ENCODE assay signal across 17 cellular contexts in the genomic region with DNA sequence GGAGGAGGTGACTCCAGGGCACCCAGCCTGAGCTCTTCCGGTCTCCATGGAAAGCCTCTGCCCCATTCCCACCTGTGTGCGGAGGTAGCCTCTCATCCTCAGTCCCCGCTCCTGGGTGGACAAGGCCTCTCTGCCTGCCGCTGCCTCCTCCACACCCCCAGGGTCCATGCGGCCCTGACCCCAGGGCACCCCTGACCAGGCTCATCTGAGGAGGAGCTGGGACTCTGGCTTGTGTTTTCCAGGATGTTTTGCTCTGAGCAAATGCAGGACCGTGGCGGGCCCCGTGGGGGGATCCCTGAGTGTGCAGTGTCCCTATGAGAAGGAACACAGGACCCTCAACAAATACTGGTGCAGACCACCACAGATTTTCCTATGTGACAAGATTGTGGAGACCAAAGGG. TPM values are rescaled to one million over a fixed set of nuclear protein-coding genes. Genes with fewer than 3 reads are reported as not detected.
DNase-seq lines count a peak whose midpoint lies in the region; ATAC-seq and TF ChIP-seq lines count a peak whose summit lies in the region.
"Had no signal": no experiment of that assay in that cellular context is flagged by ENCODE, and none has a peak within 500 bp of the region (broad histone marks: within the 10 kb centered on the region; RNA-seq: fewer than 3 reads in every experiment).

No MANE protein-coding gene starts in this region.

- H3K79me2 ChIP-seq in neural progenitor cell (ENCODE audit: low read depth), result no peaks in the 10 kb centered on the region

- no peak for TF ChIP-seq CTCF in chondrocyte (IDR thresholded peaks at IDR 0.05)
- no peak for TF ChIP-seq CTCF in neural progenitor cell (IDR thresholded peaks at IDR 0.05)

- DNase-seq in activated T-cell treated with anti-CD3 and anti-CD28 coated beads, Interleukin-2, amount 50 U/mL, for 4 hours, result no peak
- no peak for DNase-seq in activated T-cell treated with anti-CD3 and anti-CD28 coated beads, Interleukin-2, amount 50 U/mL, for 48 hours
- DNase-seq in chondrocyte (ENCODE audit: low spot score) (peak; percentile 78), neural progenitor cell (ENCODE audit: low spot score) (no peak), EL (no peak), NCI-H446 treated with DMSO at 0.1 percent for 48 hours (lab: John Stamatoyannopoulos, UW) (no peak)
- no peak for DNase-seq in activated T-helper 2 cell treated with anti-CD3 and anti-CD28 coated beads, Interferon-gamma antibody, Interleukin-2, Interleukin-4, amounts not matched to agents 10 μg/mL and 5 μg/mL and 100 μg/mL, durations not matched to agents 14 hours and 24 hours and 36 hours (ENCODE audit: low spot score)
- DNase-seq: HFFc6, KBM-7, NCI-H1092 treated with DMSO at 0.1 percent for 48 hours, NCI-H187, SHP77 treated with DMSO at 0.1 percent for 48 hours had no signal

- H3K9me3 Mint-ChIP-seq in activated T-cell treated with anti-CD3 and anti-CD28 coated beads, Interleukin-2, amount 50 U/mL, for 4 hours, result peaks cover 10% of the 10 kb centered on the region
- H3K9me3 Mint-ChIP-seq in chondrocyte (ENCODE audit: low read depth) (peaks cover 6% of the 10 kb centered on the region), neural progenitor cell (peaks cover 9% of the 10 kb centered on the region)
- peaks cover 22% of the 10 kb centered on the region for H3K9me3 Mint-ChIP-seq in activated T-helper 2 cell treated with anti-CD3 and anti-CD28 coated beads, Interferon-gamma antibody, Interleukin-2, Interleukin-4, amounts not matched to agents 10 μg/mL and 5 μg/mL and 100 μg/mL, durations not matched to agents 14 hours and 24 hours and 36 hours

- no peak overlapping the region for H3K4me2 ChIP-seq in neural progenitor cell
- H3K4me2 ChIP-seq: GM23338 had no signal

- intact Hi-C loops in activated T-helper 2 cell treated with anti-CD3 and anti-CD28 coated beads, Interferon-gamma antibody, Interleukin-2, Interleukin-4, amounts not matched to agents 10 μg/mL and 5 μg/mL and 100 μg/mL, durations not matched to agents 14 hours and 24 hours and 36 hours (cut with micrococcal nuclease), result no loop called here

- H2AFZ ChIP-seq in neural progenitor cell (replicated peaks), result no peak overlapping the region
- H2AFZ ChIP-seq: GM23338 had no signal

- H3K4me3 Mint-ChIP-seq in activated T-cell treated with anti-CD3 and anti-CD28 coated beads, Interleukin-2, amount 50 U/mL, for 4 hours, result peak overlapping the region; percentile 55
- H3K4me3 Mint-ChIP-seq in chondrocyte (ENCODE audit: unreplicated experiment), result no peak overlapping the region
- H3K4me3 Mint-ChIP-seq in neural progenitor cell, result no peak overlapping the region
- H3K4me3 Mint-ChIP-seq in activated T-helper 2 cell treated with anti-CD3 and anti-CD28 coated beads, Interferon-gamma antibody, Interleukin-2, Interleukin-4, amounts not matched to agents 10 μg/mL and 5 μg/mL and 100 μg/mL, durations not matched to agents 14 hours and 24 hours and 36 hours (ENCODE audit: low read depth), result no peak overlapping the region
- H3K4me3 Mint-ChIP-seq: CD14-positive monocyte, GM23338, HFFc6 had no signal

- H3K27me3 Mint-ChIP-seq in activated T-cell treated with anti-CD3 and anti-CD28 coated beads, Interleukin-2, amount 50 U/mL, for 4 hours (ENCODE audit: low read depth), result no peaks in the 10 kb centered on the region
- H3K27me3 Mint-ChIP-seq in chondrocyte (ENCODE audit: low read depth) (peaks cover 50% of the 10 kb centered on the region), neural progenitor cell (ENCODE audit: insufficient read depth, low read depth) (peaks cover 19% of the 10 kb centered on the region)
- no peaks in the 10 kb centered on the region for H3K27me3 Mint-ChIP-seq in activated T-helper 2 cell treated with anti-CD3 and anti-CD28 coated beads, Interferon-gamma antibody, Interleukin-2, Interleukin-4, amounts not matched to agents 10 μg/mL and 5 μg/mL and 100 μg/mL, durations not matched to agents 14 hours and 24 hours and 36 hours (ENCODE audit: low read depth)

- no peak overlapping the region for H3K9ac ChIP-seq in neural progenitor cell

- no peaks in the 10 kb centered on the region for H4K20me1 ChIP-seq in neural progenitor cell (ENCODE audit: low read depth)

- H3K27me3 ChIP-seq in neural progenitor cell, result no peaks in the 10 kb centered on the region

- H3K27ac Mint-ChIP-seq in chondrocyte (ENCODE audit: unreplicated experiment) (no peak overlapping the region), neural progenitor cell (peak overlapping the region; percentile 66)
- H3K27ac Mint-ChIP-seq in activated T-helper 2 cell treated with anti-CD3 and anti-CD28 coated beads, Interferon-gamma antibody, Interleukin-2, Interleukin-4, amounts not matched to agents 10 μg/mL and 5 μg/mL and 100 μg/mL, durations not matched to agents 14 hours and 24 hours and 36 hours, result no peak overlapping the region
- H3K27ac Mint-ChIP-seq: GM23338, HFFc6 had no signal

- H3K9me3 ChIP-seq in KOPT-K1 (ENCODE audit: insufficient read depth, low read length, poor library complexity, severe bottlenecking) (peaks cover 24% of the 10 kb centered on the region), neural progenitor cell (ENCODE audit: low read depth) (no peaks in the 10 kb centered on the region)

- peaks cover 63% of the 10 kb centered on the region for H3K4me1 Mint-ChIP-seq in activated T-cell treated with anti-CD3 and anti-CD28 coated beads, Interleukin-2, amount 50 U/mL, for 4 hours (ENCODE audit: low read depth)
- H3K4me1 Mint-ChIP-seq in chondrocyte (ENCODE audit: low read depth), result no peaks in the 10 kb centered on the region
- peaks cover 4% of the 10 kb centered on the region for H3K4me1 Mint-ChIP-seq in neural progenitor cell
- H3K4me1 Mint-ChIP-seq in activated T-helper 2 cell treated with anti-CD3 and anti-CD28 coated beads, Interferon-gamma antibody, Interleukin-2, Interleukin-4, amounts not matched to agents 10 μg/mL and 5 μg/mL and 100 μg/mL, durations not matched to agents 14 hours and 24 hours and 36 hours (ENCODE audit: low read depth), result peaks cover 47% of the 10 kb centered on the region

- no peak for ATAC-seq in activated T-cell treated with anti-CD3 and anti-CD28 coated beads, Interleukin-2, amount 50 U/mL, for 4 hours
- ATAC-seq: GM23338 had no signal

- peaks cover 27% of the 10 kb centered on the region for H3K36me3 ChIP-seq in KOPT-K1 (ENCODE audit: insufficient read depth, low read length)
- no peaks in the 10 kb centered on the region for H3K36me3 ChIP-seq in neural progenitor cell

- H3K27ac ChIP-seq in KOPT-K1 (ENCODE audit: low read depth, low read length, poor library complexity, severe bottlenecking) (peak overlapping the region; percentile 75), neural progenitor cell (no peak overlapping the region)

- H3F3A ChIP-seq in neural progenitor cell (ENCODE audit: low read depth), result no peaks in the 10 kb centered on the region

- H3K4me3 ChIP-seq in neural progenitor cell, result no peak overlapping the region
- H3K4me3 ChIP-seq: GM23338 had no signal

- peaks cover 30% of the 10 kb centered on the region for H3K36me3 Mint-ChIP-seq in activated T-cell treated with anti-CD3 and anti-CD28 coated beads, Interleukin-2, amount 50 U/mL, for 4 hours (ENCODE audit: insufficient read depth)
- H3K36me3 Mint-ChIP-seq in chondrocyte (ENCODE audit: low read depth) (no peaks in the 10 kb centered on the region), neural progenitor cell (no peaks in the 10 kb centered on the region)
- peaks cover 76% of the 10 kb centered on the region for H3K36me3 Mint-ChIP-seq in activated T-helper 2 cell treated with anti-CD3 and anti-CD28 coated beads, Interferon-gamma antibody, Interleukin-2, Interleukin-4, amounts not matched to agents 10 μg/mL and 5 μg/mL and 100 μg/mL, durations not matched to agents 14 hours and 24 hours and 36 hours (ENCODE audit: low read depth)

- no peaks in the 10 kb centered on the region for H3K4me1 ChIP-seq in neural progenitor cell

RNA-seq across cellular contexts. Expression of a gene that starts 6.9 kb away (rescaled TPM):
- 1 to 10 TPM; 1.3 to 2.6 (median 2.1) TPM for total RNA-seq in activated T-cell treated with anti-CD3 and anti-CD28 coated beads, Interleukin-2, amount 50 U/mL, for 4 hours
- total RNA-seq in chondrocyte (not detected in 3 replicates), neural progenitor cell (ENCODE audit: low replicate concordance) (0.28 TPM in 1 of 2 replicates, not detected in the other)
- 16.6 and 16.7 TPM in 2 replicates for total RNA-seq in activated T-helper 2 cell treated with anti-CD3 and anti-CD28 coated beads, Interferon-gamma antibody, Interleukin-2, Interleukin-4, amounts not matched to agents 10 μg/mL and 5 μg/mL and 100 μg/mL, durations not matched to agents 14 hours and 24 hours and 36 hours
- total RNA-seq: HFFc6, M059J, NCI-H460 had no signal

RNA-seq across cellular contexts. Expression of a gene that starts 41.4 kb away (rescaled TPM):
- under 1 TPM; 0.49 to 0.76 (median 0.63) TPM for total RNA-seq in activated T-cell treated with anti-CD3 and anti-CD28 coated beads, Interleukin-2, amount 50 U/mL, for 4 hours
- total RNA-seq in chondrocyte (18.0 to 47.8 TPM (median 47.0 TPM) in 3 replicates), neural progenitor cell (ENCODE audit: low replicate concordance) (13.5 and 42.0 TPM in 2 replicates)
- 0.44 and 0.89 TPM in 2 replicates for total RNA-seq in activated T-helper 2 cell treated with anti-CD3 and anti-CD28 coated beads, Interferon-gamma antibody, Interleukin-2, Interleukin-4, amounts not matched to agents 10 μg/mL and 5 μg/mL and 100 μg/mL, durations not matched to agents 14 hours and 24 hours and 36 hours
- total RNA-seq: HFFc6 had no signal

RNA-seq across cellular contexts. Expression of a gene that starts 58.0 kb away (rescaled TPM):
- total RNA-seq in activated T-cell treated with anti-CD3 and anti-CD28 coated beads, Interleukin-2, amount 50 U/mL, for 4 hours, result not detected
- not detected in 3 replicates for total RNA-seq in chondrocyte
- total RNA-seq in neural progenitor cell (ENCODE audit: low replicate concordance), result not detected in 2 replicates
- not detected in 2 replicates for total RNA-seq in activated T-helper 2 cell treated with anti-CD3 and anti-CD28 coated beads, Interferon-gamma antibody, Interleukin-2, Interleukin-4, amounts not matched to agents 10 μg/mL and 5 μg/mL and 100 μg/mL, durations not matched to agents 14 hours and 24 hours and 36 hours
- total RNA-seq: GM23338, HFFc6, M059J, NCI-H460 had no signal
